ENCODE assay signal across 13 cellular contexts in genomic region chr15:88727439-88727838, GRCh38.
"Had no signal": no experiment of that assay in that cellular context is flagged by ENCODE, and none has a peak within 500 bp of the region (broad histone marks: within the 10 kb centered on the region; RNA-seq: fewer than 3 reads in every experiment).

No MANE protein-coding gene starts in this region.

- H3K4me3 ChIP-seq: breast epithelium, prostate gland, right lobe of liver, tibial nerve had no signal

- DNase-seq: activated CD4-positive, alpha-beta memory T cell treated with anti-CD3 and anti-CD28 coated beads for 36 hours; activated gamma-delta T cell; activated naive CD8-positive, alpha-beta T cell treated with anti-CD3 and anti-CD28 coated beads for 36 hours; activated T-cell treated with anti-CD3 and anti-CD28 coated beads, Interleukin-2, amount 50 U/mL, for 4 hours; left colon; nucleus accumbens; right lobe of liver had no signal

- H3K36me3 ChIP-seq: breast epithelium, prostate gland, right lobe of liver, tibial nerve had no signal

- ATAC-seq: activated T-cell treated with anti-CD3 and anti-CD28 coated beads, Interleukin-2, amount 50 U/mL, for 4 hours; esophagus mucosa; left colon; natural killer cell treated with Interleukin-12 subunit alpha and Interleukin-12 subunit beta and Interleukin-15 and Interleukin-18, amount 100 ng/mL, for 72 hours; stimulated activated effector memory CD8-positive, alpha-beta T cell treated with anti-CD3 and anti-CD28 coated beads, Interleukin-12 subunit alpha, Interleukin-12 subunit beta, amount 100 ng/mL, for 72 hours had no signal

- H3K9me3 ChIP-seq: prostate gland, right lobe of liver had no signal

- H3K27me3 ChIP-seq: breast epithelium, right lobe of liver, tibial nerve had no signal
